Comparison of ENCODE assay signal across 1 cellular context in the genomic region with DNA sequence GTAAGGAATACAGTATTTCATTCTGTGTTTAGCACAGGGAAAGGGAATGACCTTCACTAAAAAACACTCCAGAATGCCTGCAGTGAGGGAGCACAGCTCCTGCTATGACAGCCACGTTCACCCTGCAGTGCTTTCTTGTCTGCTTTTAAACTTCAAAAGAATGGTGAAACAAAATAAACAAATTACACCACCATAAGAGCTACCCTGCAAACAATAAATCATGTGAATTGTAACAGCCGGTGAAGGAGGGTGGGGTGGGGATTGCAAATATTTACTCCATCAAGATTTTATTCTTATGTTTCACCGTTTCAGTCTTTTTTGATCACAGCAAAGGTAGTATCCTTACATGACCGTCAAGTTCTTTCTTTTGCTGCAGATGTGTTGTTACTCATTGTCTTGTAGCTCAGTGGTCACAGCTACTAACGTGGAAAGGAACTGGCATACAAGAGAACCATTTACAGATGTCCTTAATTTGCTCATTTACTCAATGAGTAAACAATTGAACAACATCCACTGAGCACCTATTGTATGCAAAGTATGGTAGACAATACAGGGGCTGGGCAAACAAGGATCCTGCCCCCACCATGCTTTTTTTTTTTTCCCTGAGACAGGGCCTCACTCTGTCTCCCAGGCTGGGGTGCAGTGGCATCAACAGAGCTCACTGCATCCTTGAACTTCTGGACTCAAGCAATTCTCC.
TF ChIP-seq lines count a peak whose summit lies in the region.

No MANE protein-coding gene starts in this region.

TF ChIP-seq in HepG2, 621 proteins besides CTCF, POLR2A, EP300 and RAD21 (continued from another document and continues in another):
- TF ChIP-seq, protein P1, sequence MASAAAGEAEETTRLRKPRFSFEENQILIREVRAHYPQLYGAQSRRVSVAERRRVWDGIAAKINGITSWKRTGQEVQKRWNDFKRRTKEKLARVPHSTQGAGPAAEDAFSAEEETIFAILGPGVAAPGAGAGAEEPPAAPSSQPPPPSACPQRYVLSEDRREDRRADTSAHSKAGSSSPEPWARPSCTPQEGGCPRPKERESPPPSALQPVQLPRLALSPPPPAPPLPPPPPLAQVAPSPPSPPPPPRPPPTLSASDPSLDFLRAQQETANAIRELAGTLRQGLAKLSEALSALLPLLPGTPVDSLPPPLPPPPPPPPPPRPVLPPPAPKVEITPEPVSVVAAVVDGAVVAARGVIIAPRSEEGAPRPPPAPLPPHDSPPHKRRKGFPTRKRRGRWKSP (CRISPR knock-in tag; IDR thresholded peaks at IDR 0.05): peak; percentile 49; the same call in 1 of the 2 replicates
- TF ChIP-seq ZFAT (CRISPR knock-in tag; conservative IDR thresholded peaks at IDR 0.05) (no peak), ZNF296 (CRISPR knock-in tag; conservative IDR thresholded peaks at IDR 0.05) (no peak), RCOR2 (CRISPR knock-in tag; IDR thresholded peaks at IDR 0.05) (peak; percentile 42), BCL6 (CRISPR knock-in tag; IDR thresholded peaks at IDR 0.05) (peak; percentile 78), ATF1 (CRISPR knock-in tag; IDR thresholded peaks at IDR 0.05) (no peak), IKZF1 (IDR thresholded peaks at IDR 0.05) (no peak), ZNF343 (CRISPR knock-in tag; IDR thresholded peaks at IDR 0.05) (peak; percentile 67; the same call in 1 of the 2 replicates), NR2F2 (IDR thresholded peaks at IDR 0.05; ENCODE audit: borderline replicate concordance, low read depth) (peak; percentile 65; the same call in 1 of the 2 replicates), TBX2 (CRISPR knock-in tag; IDR thresholded peaks at IDR 0.05; ENCODE audit: borderline replicate concordance) (peak; percentile 90), ZNF496 (CRISPR knock-in tag; IDR thresholded peaks at IDR 0.05; ENCODE audit: insufficient replicate concordance) (no peak), ZNF878 (CRISPR knock-in tag; IDR thresholded peaks at IDR 0.05) (peak; percentile 63; the same call in 1 of the 2 replicates), NKX3-1 (CRISPR knock-in tag; IDR thresholded peaks at IDR 0.05) (no peak), TBX3 (IDR thresholded peaks at IDR 0.05; ENCODE audit: borderline replicate concordance) (peak; percentile 93), MED8 (CRISPR knock-in tag; IDR thresholded peaks at IDR 0.05; ENCODE audit: insufficient replicate concordance) (peak; percentile 55), ZNF24 (IDR thresholded peaks at IDR 0.05) (no peak), HOXD1 (CRISPR knock-in tag; IDR thresholded peaks at IDR 0.05) (peak; percentile 72; the same call in 1 of the 2 replicates), ZNF672 (CRISPR knock-in tag; IDR thresholded peaks at IDR 0.05) (no peak), ZNF12 (CRISPR knock-in tag; IDR thresholded peaks at IDR 0.05) (peak; percentile 50; the same call in 1 of the 2 replicates), NFIC (IDR thresholded peaks at IDR 0.05; ENCODE audit: low read length) (peak; percentile 91), CHCHD3 (CRISPR knock-in tag; IDR thresholded peaks at IDR 0.05) (no peak), NCOR1 (IDR thresholded peaks at IDR 0.05; ENCODE audit: borderline replicate concordance, low read length) (peak; percentile 90; the same call in 1 of the 2 replicates)
- TF ChIP-seq, protein P2, sequence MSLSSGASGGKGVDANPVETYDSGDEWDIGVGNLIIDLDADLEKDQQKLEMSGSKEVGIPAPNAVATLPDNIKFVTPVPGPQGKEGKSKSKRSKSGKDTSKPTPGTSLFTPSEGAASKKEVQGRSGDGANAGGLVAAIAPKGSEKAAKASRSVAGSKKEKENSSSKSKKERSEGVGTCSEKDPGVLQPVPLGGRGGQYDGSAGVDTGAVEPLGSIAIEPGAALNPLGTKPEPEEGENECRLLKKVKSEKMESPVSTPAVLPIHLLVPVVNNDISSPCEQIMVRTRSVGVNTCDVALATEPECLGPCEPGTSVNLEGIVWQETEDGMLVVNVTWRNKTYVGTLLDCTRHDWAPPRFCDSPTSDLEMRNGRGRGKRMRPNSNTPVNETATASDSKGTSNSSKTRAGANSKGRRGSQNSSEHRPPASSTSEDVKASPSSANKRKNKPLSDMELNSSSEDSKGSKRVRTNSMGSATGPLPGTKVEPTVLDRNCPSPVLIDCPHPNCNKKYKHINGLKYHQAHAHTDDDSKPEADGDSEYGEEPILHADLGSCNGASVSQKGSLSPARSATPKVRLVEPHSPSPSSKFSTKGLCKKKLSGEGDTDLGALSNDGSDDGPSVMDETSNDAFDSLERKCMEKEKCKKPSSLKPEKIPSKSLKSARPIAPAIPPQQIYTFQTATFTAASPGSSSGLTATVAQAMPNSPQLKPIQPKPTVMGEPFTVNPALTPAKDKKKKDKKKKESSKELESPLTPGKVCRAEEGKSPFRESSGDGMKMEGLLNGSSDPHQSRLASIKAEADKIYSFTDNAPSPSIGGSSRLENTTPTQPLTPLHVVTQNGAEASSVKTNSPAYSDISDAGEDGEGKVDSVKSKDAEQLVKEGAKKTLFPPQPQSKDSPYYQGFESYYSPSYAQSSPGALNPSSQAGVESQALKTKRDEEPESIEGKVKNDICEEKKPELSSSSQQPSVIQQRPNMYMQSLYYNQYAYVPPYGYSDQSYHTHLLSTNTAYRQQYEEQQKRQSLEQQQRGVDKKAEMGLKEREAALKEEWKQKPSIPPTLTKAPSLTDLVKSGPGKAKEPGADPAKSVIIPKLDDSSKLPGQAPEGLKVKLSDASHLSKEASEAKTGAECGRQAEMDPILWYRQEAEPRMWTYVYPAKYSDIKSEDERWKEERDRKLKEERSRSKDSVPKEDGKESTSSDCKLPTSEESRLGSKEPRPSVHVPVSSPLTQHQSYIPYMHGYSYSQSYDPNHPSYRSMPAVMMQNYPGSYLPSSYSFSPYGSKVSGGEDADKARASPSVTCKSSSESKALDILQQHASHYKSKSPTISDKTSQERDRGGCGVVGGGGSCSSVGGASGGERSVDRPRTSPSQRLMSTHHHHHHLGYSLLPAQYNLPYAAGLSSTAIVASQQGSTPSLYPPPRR (CRISPR knock-in tag; IDR thresholded peaks at IDR 0.05; ENCODE audit: borderline replicate concordance): peak; percentile 94
- TF ChIP-seq, protein P3, sequence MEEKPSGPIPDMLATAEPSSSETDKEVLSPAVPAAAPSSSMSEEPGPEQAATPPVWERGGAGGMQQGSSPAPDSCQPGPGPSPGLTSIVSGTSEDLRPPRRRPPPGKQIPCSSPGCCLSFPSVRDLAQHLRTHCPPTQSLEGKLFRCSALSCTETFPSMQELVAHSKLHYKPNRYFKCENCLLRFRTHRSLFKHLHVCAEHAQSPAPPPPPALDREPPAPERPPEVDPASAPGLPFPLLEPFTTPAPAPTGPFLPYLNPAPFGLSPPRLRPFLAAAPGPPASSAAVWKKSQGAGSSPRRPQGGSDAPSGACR (CRISPR knock-in tag; IDR thresholded peaks at IDR 0.05): peak; percentile 13; the same call in 1 of the 2 replicates
- TF ChIP-seq, protein P4, sequence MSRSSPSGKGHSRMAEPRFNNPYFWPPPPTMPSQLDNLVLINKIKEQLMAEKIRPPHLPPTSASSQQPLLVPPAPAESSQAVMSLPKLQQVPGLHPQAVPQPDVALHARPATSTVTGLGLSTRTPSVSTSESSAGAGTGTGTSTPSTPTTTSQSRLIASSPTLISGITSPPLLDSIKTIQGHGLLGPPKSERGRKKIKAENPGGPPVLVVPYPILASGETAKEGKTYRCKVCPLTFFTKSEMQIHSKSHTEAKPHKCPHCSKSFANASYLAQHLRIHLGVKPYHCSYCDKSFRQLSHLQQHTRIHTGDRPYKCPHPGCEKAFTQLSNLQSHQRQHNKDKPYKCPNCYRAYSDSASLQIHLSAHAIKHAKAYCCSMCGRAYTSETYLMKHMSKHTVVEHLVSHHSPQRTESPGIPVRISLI (CRISPR knock-in tag; IDR thresholded peaks at IDR 0.05; ENCODE audit: borderline replicate concordance): peak; percentile 86
- TF ChIP-seq, protein P5, sequence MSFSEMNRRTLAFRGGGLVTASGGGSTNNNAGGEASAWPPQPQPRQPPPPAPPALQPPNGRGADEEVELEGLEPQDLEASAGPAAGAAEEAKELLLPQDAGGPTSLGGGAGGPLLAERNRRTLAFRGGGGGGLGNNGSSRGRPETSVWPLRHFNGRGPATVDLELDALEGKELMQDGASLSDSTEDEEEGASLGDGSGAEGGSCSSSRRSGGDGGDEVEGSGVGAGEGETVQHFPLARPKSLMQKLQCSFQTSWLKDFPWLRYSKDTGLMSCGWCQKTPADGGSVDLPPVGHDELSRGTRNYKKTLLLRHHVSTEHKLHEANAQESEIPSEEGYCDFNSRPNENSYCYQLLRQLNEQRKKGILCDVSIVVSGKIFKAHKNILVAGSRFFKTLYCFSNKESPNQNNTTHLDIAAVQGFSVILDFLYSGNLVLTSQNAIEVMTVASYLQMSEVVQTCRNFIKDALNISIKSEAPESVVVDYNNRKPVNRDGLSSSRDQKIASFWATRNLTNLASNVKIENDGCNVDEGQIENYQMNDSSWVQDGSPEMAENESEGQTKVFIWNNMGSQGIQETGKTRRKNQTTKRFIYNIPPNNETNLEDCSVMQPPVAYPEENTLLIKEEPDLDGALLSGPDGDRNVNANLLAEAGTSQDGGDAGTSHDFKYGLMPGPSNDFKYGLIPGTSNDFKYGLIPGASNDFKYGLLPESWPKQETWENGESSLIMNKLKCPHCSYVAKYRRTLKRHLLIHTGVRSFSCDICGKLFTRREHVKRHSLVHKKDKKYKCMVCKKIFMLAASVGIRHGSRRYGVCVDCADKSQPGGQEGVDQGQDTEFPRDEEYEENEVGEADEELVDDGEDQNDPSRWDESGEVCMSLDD (CRISPR knock-in tag; IDR thresholded peaks at IDR 0.05; ENCODE audit: borderline replicate concordance): 0 out of 2 replicates have a peak, but pooled peaks have one; percentile 47
- TF ChIP-seq, protein P6, sequence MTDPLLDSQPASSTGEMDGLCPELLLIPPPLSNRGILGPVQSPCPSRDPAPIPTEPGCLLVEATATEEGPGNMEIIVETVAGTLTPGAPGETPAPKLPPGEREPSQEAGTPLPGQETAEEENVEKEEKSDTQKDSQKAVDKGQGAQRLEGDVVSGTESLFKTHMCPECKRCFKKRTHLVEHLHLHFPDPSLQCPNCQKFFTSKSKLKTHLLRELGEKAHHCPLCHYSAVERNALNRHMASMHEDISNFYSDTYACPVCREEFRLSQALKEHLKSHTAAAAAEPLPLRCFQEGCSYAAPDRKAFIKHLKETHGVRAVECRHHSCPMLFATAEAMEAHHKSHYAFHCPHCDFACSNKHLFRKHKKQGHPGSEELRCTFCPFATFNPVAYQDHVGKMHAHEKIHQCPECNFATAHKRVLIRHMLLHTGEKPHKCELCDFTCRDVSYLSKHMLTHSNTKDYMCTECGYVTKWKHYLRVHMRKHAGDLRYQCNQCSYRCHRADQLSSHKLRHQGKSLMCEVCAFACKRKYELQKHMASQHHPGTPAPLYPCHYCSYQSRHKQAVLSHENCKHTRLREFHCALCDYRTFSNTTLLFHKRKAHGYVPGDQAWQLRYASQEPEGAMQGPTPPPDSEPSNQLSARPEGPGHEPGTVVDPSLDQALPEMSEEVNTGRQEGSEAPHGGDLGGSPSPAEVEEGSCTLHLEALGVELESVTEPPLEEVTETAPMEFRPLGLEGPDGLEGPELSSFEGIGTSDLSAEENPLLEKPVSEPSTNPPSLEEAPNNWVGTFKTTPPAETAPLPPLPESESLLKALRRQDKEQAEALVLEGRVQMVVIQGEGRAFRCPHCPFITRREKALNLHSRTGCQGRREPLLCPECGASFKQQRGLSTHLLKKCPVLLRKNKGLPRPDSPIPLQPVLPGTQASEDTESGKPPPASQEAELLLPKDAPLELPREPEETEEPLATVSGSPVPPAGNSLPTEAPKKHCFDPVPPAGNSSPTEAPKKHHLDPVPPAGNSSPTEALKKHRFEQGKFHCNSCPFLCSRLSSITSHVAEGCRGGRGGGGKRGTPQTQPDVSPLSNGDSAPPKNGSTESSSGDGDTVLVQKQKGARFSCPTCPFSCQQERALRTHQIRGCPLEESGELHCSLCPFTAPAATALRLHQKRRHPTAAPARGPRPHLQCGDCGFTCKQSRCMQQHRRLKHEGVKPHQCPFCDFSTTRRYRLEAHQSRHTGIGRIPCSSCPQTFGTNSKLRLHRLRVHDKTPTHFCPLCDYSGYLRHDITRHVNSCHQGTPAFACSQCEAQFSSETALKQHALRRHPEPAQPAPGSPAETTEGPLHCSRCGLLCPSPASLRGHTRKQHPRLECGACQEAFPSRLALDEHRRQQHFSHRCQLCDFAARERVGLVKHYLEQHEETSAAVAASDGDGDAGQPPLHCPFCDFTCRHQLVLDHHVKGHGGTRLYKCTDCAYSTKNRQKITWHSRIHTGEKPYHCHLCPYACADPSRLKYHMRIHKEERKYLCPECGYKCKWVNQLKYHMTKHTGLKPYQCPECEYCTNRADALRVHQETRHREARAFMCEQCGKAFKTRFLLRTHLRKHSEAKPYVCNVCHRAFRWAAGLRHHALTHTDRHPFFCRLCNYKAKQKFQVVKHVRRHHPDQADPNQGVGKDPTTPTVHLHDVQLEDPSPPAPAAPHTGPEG (CRISPR knock-in tag; IDR thresholded peaks at IDR 0.05): peak; percentile 82; the same call in 1 of the 2 replicates
- TF ChIP-seq, protein P7, sequence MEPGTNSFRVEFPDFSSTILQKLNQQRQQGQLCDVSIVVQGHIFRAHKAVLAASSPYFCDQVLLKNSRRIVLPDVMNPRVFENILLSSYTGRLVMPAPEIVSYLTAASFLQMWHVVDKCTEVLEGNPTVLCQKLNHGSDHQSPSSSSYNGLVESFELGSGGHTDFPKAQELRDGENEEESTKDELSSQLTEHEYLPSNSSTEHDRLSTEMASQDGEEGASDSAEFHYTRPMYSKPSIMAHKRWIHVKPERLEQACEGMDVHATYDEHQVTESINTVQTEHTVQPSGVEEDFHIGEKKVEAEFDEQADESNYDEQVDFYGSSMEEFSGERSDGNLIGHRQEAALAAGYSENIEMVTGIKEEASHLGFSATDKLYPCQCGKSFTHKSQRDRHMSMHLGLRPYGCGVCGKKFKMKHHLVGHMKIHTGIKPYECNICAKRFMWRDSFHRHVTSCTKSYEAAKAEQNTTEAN (CRISPR knock-in tag; conservative IDR thresholded peaks at IDR 0.05): 0 out of 2 replicates have a peak, but pooled peaks have one; percentile 48
- TF ChIP-seq, protein P8, sequence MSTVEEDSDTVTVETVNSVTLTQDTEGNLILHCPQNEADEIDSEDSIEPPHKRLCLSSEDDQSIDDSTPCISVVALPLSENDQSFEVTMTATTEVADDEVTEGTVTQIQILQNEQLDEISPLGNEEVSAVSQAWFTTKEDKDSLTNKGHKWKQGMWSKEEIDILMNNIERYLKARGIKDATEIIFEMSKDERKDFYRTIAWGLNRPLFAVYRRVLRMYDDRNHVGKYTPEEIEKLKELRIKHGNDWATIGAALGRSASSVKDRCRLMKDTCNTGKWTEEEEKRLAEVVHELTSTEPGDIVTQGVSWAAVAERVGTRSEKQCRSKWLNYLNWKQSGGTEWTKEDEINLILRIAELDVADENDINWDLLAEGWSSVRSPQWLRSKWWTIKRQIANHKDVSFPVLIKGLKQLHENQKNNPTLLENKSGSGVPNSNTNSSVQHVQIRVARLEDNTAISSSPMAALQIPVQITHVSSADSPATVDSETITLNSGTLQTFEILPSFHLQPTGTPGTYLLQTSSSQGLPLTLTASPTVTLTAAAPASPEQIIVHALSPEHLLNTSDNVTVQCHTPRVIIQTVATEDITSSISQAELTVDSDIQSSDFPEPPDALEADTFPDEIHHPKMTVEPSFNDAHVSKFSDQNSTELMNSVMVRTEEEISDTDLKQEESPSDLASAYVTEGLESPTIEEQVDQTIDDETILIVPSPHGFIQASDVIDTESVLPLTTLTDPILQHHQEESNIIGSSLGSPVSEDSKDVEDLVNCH (CRISPR knock-in tag; IDR thresholded peaks at IDR 0.05): no peak
- TF ChIP-seq, protein P9, sequence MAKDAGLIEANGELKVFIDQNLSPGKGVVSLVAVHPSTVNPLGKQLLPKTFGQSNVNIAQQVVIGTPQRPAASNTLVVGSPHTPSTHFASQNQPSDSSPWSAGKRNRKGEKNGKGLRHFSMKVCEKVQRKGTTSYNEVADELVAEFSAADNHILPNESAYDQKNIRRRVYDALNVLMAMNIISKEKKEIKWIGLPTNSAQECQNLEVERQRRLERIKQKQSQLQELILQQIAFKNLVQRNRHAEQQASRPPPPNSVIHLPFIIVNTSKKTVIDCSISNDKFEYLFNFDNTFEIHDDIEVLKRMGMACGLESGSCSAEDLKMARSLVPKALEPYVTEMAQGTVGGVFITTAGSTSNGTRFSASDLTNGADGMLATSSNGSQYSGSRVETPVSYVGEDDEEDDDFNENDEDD (CRISPR knock-in tag; IDR thresholded peaks at IDR 0.05; ENCODE audit: borderline replicate concordance): peak; percentile 13; the same call in 1 of the 2 replicates
